In the genomic region with DNA sequence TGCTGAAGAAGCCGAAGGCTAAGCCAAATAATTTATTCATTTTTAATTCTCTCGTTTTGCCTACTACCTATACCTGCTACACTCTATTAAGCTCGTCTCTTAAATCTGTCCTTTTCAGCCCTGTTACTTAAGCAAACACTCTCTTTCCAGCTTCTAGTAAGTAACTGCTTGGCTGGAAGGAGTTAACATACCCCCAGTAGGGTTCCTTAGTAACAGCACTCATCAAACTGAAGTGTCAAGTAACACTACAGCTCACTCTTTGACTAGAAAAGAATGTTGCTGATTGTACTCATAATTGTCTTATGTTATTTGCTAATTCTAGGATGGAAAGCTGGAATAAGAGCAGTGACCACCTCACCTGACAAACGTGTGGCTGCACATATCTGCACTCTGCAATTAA, we compare ENCODE assay signal across 1 cellular context.
TF ChIP-seq lines count a peak whose summit lies in the region.

No MANE protein-coding gene starts in this region.

TF ChIP-seq in WTC11, 78 proteins besides CTCF, POLR2A, EP300 and RAD21 (continued from another document):
- TF ChIP-seq, protein P1, sequence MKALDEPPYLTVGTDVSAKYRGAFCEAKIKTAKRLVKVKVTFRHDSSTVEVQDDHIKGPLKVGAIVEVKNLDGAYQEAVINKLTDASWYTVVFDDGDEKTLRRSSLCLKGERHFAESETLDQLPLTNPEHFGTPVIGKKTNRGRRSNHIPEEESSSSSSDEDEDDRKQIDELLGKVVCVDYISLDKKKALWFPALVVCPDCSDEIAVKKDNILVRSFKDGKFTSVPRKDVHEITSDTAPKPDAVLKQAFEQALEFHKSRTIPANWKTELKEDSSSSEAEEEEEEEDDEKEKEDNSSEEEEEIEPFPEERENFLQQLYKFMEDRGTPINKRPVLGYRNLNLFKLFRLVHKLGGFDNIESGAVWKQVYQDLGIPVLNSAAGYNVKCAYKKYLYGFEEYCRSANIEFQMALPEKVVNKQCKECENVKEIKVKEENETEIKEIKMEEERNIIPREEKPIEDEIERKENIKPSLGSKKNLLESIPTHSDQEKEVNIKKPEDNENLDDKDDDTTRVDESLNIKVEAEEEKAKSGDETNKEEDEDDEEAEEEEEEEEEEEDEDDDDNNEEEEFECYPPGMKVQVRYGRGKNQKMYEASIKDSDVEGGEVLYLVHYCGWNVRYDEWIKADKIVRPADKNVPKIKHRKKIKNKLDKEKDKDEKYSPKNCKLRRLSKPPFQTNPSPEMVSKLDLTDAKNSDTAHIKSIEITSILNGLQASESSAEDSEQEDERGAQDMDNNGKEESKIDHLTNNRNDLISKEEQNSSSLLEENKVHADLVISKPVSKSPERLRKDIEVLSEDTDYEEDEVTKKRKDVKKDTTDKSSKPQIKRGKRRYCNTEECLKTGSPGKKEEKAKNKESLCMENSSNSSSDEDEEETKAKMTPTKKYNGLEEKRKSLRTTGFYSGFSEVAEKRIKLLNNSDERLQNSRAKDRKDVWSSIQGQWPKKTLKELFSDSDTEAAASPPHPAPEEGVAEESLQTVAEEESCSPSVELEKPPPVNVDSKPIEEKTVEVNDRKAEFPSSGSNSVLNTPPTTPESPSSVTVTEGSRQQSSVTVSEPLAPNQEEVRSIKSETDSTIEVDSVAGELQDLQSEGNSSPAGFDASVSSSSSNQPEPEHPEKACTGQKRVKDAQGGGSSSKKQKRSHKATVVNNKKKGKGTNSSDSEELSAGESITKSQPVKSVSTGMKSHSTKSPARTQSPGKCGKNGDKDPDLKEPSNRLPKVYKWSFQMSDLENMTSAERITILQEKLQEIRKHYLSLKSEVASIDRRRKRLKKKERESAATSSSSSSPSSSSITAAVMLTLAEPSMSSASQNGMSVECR (CRISPR knock-in tag; IDR thresholded peaks at IDR 0.05; ENCODE audit: borderline replicate concordance): no peak
- TF ChIP-seq MLX (CRISPR knock-in tag; IDR thresholded peaks at IDR 0.05) (no peak), ZNF219 (CRISPR knock-in tag; IDR thresholded peaks at IDR 0.05; ENCODE audit: borderline replicate concordance) (no peak), KAT7 (CRISPR knock-in tag; IDR thresholded peaks at IDR 0.05; ENCODE audit: borderline replicate concordance) (no peak), GABPB1 (CRISPR knock-in tag; IDR thresholded peaks at IDR 0.05) (no peak), ZNF263 (CRISPR knock-in tag; IDR thresholded peaks at IDR 0.05; ENCODE audit: low read depth) (no peak), SOX15 (CRISPR knock-in tag; IDR thresholded peaks at IDR 0.05) (no peak), NFATC4 (CRISPR knock-in tag; IDR thresholded peaks at IDR 0.05) (no peak), AFF4 (CRISPR knock-in tag; IDR thresholded peaks at IDR 0.05; ENCODE audit: borderline replicate concordance) (no peak), ZBTB21 (CRISPR knock-in tag; IDR thresholded peaks at IDR 0.05; ENCODE audit: borderline replicate concordance) (no peak), MXD4 (CRISPR knock-in tag; IDR thresholded peaks at IDR 0.05; ENCODE audit: borderline replicate concordance) (no peak)
- TF ChIP-seq, protein P2, sequence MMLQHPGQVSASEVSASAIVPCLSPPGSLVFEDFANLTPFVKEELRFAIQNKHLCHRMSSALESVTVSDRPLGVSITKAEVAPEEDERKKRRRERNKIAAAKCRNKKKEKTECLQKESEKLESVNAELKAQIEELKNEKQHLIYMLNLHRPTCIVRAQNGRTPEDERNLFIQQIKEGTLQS (CRISPR knock-in tag; conservative IDR thresholded peaks at IDR 0.05): no peak
- TF ChIP-seq, protein P3, sequence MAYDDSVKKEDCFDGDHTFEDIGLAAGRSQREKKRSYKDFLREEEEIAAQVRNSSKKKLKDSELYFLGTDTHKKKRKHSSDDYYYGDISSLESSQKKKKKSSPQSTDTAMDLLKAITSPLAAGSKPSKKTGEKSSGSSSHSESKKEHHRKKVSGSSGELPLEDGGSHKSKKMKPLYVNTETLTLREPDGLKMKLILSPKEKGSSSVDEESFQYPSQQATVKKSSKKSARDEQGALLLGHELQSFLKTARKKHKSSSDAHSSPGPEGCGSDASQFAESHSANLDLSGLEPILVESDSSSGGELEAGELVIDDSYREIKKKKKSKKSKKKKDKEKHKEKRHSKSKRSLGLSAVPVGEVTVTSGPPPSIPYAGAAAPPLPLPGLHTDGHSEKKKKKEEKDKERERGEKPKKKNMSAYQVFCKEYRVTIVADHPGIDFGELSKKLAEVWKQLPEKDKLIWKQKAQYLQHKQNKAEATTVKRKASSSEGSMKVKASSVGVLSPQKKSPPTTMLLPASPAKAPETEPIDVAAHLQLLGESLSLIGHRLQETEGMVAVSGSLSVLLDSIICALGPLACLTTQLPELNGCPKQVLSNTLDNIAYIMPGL (CRISPR knock-in tag; IDR thresholded peaks at IDR 0.05): no peak
- TF ChIP-seq, protein P4, sequence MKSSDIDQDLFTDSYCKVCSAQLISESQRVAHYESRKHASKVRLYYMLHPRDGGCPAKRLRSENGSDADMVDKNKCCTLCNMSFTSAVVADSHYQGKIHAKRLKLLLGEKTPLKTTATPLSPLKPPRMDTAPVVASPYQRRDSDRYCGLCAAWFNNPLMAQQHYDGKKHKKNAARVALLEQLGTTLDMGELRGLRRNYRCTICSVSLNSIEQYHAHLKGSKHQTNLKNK (CRISPR knock-in tag; IDR thresholded peaks at IDR 0.05): no peak
